2 cellular contexts compared by ENCODE assay signal in genomic region chr10:23337616-23338015, GRCh38.
TF ChIP-seq lines count a peak whose summit lies in the region.

No MANE protein-coding gene starts in this region.

TF ChIP-seq in SK-N-SH, 30 proteins besides CTCF, POLR2A, EP300 and RAD21 (continued from another document):
- TF ChIP-seq RCOR1 (IDR thresholded peaks at IDR 0.05; ENCODE audit: low read length) = no peak

TF ChIP-seq in SK-N-SH treated with all-trans-retinoic acid at 6 μM for 48 hours, 23 proteins besides CTCF, POLR2A, EP300 and RAD21 (continued from another document):
- TF ChIP-seq TSHZ2 (CRISPR knock-in tag; IDR thresholded peaks at IDR 0.05) = no peak
- no peak for TF ChIP-seq PPARA (CRISPR knock-in tag; IDR thresholded peaks at IDR 0.05; ENCODE audit: borderline replicate concordance)
- no peak for TF ChIP-seq ZNF8 (CRISPR knock-in tag; IDR thresholded peaks at IDR 0.05)
TF ChIP-seq in SK-N-SH treated with all-trans-retinoic acid at 6 μM for 48 hours: peak in this region for 0.
